8 cellular contexts compared by ENCODE assay signal in the genomic region with DNA sequence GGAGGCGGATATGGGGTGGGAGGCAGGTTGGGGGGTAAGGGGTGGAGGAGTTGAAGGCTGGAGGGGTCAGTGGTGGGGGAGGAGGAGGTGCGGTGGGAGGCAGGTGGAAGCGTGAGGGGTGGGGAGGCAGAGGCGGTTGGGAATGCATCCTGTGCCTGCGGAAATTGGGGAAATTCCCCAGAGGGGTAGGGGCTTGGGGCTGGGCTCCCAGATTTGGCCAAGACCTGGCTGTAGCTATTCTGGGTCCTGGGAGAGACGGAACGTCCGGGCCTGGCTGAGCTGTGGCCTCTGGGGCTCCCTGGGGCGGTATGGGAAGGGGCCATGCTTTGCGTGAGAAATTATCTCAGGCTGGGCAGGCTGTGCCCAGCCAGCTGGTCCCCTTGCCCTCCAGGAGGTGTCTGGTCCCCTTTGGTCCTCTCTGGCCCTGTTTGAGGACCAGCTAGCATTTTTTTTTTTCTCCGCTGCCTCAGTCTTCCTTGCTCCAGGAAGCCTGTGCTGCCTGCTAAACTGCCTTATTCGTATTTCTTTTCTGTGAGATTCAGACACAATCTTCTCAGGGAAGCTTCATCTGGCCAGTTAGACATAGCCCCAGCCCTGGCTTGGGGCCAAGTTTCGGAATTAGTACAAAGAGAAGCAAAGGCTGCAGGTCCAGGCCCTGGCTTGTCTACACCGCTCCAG. TPM values are rescaled to one million over a fixed set of nuclear protein-coding genes. Genes with fewer than 3 reads are reported as not detected.
DNase-seq lines count a peak whose midpoint lies in the region; ATAC-seq and TF ChIP-seq lines count a peak whose summit lies in the region.

No MANE protein-coding gene starts in this region.

- H3K27me3 ChIP-seq in ACC112 (ENCODE audit: insufficient read depth, low read length): no peaks in the 10 kb centered on the region
- H3K27me3 ChIP-seq in left lung: peaks cover 0 to 30% of the 10 kb centered on the region in 2 donors

- H3K36me3 ChIP-seq in ACC112 (ENCODE audit: insufficient read depth, low read length): no peaks in the 10 kb centered on the region
- no peaks in the 10 kb centered on the region for H3K36me3 ChIP-seq in left lung

- TF ChIP-seq CTCF in left lung (IDR thresholded peaks at IDR 0.05): no peak

- DNase-seq in NCI-H524 (lab: John Stamatoyannopoulos, UW) (peak; percentile 73 to 94), left lung (no peak)
- DNase-seq in central memory CD8-positive, alpha-beta T cell (ENCODE audit: low spot score in 2 of 2): no peak
- no peak for DNase-seq in activated T-cell treated with anti-CD3 and anti-CD28 coated beads, Interleukin-2, amount 50 U/mL, for 1 hour

- H3K27ac ChIP-seq in ACC112 (ENCODE audit: low read depth, low read length) (peak overlapping the region; percentile 12; the same call in 1 of the 2 replicates), left lung (peak overlapping the region; percentile 50 to 65), temporal lobe (ENCODE audit: low read depth, low read length) (peak overlapping the region; percentile 51)

- intact Hi-C loops in left lung (cut with DNase I): no loop called here

- no peaks in the 10 kb centered on the region for H3K9me3 Mint-ChIP-seq in central memory CD8-positive, alpha-beta T cell

- no peaks in the 10 kb centered on the region for H3K27me3 Mint-ChIP-seq in central memory CD8-positive, alpha-beta T cell

- H3K9me3 ChIP-seq in left lung: no peaks in the 10 kb centered on the region

- peak; percentile 89 for ATAC-seq in GM18520 (IDR thresholded peaks at IDR 0.05; ENCODE audit: unreplicated experiment)
- ATAC-seq in HG02970 (IDR thresholded peaks at IDR 0.05; ENCODE audit: low FRiP score, unreplicated experiment): peak; percentile 84
- no peak for ATAC-seq in central memory CD8-positive, alpha-beta T cell (replicated peaks; ENCODE audit: extremely low read depth, poor library complexity, severe bottlenecking)
- ATAC-seq in left lung: peak; percentile 28

- H3K4me1 ChIP-seq in ACC112 (ENCODE audit: control insufficient read depth, insufficient read depth, low read length, unreplicated experiment) (peaks cover 6% of the 10 kb centered on the region), left lung (peaks cover 0 to 20% of the 10 kb centered on the region in 2 donors)

- H3K4me1 Mint-ChIP-seq in central memory CD8-positive, alpha-beta T cell: peaks cover 6% of the 10 kb centered on the region

- H3K79me2 ChIP-seq in ACC112 (ENCODE audit: control insufficient read depth, insufficient read depth, low read length, unreplicated experiment): no peaks in the 10 kb centered on the region

- no peaks in the 10 kb centered on the region for H3K36me3 Mint-ChIP-seq in central memory CD8-positive, alpha-beta T cell (ENCODE audit: insufficient read depth)

- H3K4me3 ChIP-seq in ACC112 (ENCODE audit: low read depth, low read length): no peak overlapping the region
- H3K4me3 ChIP-seq in left lung: no peak overlapping the region

- H3K27ac Mint-ChIP-seq in central memory CD8-positive, alpha-beta T cell (ENCODE audit: low read depth): no peak overlapping the region

- no peak overlapping the region for H2AFZ ChIP-seq in ACC112 (ENCODE audit: low read length, unreplicated experiment)

- peak overlapping the region; percentile 63 for H3K4me3 Mint-ChIP-seq in central memory CD8-positive, alpha-beta T cell

RNA-seq across cellular contexts. Expression of a gene that starts 7.3 kb away (rescaled TPM):
- total RNA-seq in left lung: 10 to 100 TPM; 58.0 to 97.7 TPM
- total RNA-seq in temporal lobe: 0.98 TPM

RNA-seq across cellular contexts. Expression of a gene that starts 27.2 kb away (rescaled TPM):
- 1,000 to 10,000 TPM; 1,151 to 1,430 TPM for total RNA-seq in left lung
- 777 TPM for total RNA-seq in temporal lobe

RNA-seq across cellular contexts. Expression of a gene that starts 54.8 kb away (rescaled TPM):
- 10 to 100 TPM; 11.5 to 13.5 TPM for total RNA-seq in left lung
- 73.8 TPM for total RNA-seq in temporal lobe

Comparison
In these comparisons a context has a peak if more than half of its experiments do, and no peak if none do; other contexts are left out.
1. DNase-seq: peak in NCI-H524 (2 of 2); none in central memory CD8-positive, alpha-beta T cell (0 of 2), left lung (0 of 2) and activated T-cell treated with anti-CD3 and anti-CD28 coated beads, Interleukin-2, amount 50 U/mL, for 1 hour (single experiment).
2. RNA of a gene that starts 7.3 kb away (total RNA-seq): 58.0 to 97.7 TPM in left lung; 0.98 TPM in temporal lobe (single experiment); every median in the first group is over 10 times any median in the second.
3. Peak in every context shown above with its lines, with median percentiles within 50 percentile points of each other: H3K27ac ChIP-seq.